In the genomic region with DNA sequence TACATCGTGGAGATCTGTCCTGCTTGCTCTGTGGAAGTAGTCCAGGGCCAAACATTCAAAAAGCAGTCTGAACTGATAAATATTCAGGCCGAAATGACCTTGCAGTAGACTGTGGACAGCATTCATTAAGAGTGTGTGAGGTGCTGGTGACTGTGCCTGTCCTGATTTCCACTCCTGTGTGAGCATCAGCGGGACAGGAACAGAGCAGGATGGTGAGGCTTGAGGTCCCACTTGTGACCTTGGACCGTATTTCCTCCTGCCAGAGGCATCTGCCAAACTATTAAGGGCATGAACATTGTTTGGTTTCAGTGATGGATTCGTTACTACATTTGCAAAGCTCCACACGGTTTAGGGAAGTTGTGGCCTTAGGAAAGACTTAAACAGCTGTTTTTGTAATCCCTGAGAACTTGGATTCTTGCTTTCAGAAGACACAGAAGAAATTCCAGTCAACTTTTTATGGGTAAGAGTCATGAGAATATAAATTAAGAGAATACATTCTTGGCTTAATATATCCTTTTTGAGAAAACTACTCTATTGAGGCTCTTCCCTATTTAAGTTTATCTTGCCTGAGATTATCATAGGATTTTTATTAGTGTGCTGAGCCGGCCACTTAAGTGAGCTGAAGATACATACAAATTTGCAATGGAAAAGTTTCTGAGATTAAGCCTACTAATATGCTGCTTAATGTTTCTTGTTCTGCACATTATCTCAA, we compare ENCODE assay signal across 9 cellular contexts. TPM values are rescaled to one million over a fixed set of nuclear protein-coding genes. Genes with fewer than 3 reads are reported as not detected.
DNase-seq lines count a peak whose midpoint lies in the region; TF ChIP-seq lines count a peak whose summit lies in the region.
"Had no signal": no experiment of that assay in that cellular context is flagged by ENCODE, and none has a peak within 500 bp of the region (broad histone marks: within the 10 kb centered on the region; RNA-seq: fewer than 3 reads in every experiment).

No MANE protein-coding gene starts in this region.

- dilution Hi-C loops in mammary epithelial cell (cut with HindIII; ENCODE audit: low sequenced_read_pairs), result no loop called here

- H3K79me1 ChIP-seq in mesenchymal stem cell (replicated peaks; ENCODE audit: low read length, poor library complexity, severe bottlenecking), result peaks cover 12% of the 10 kb centered on the region

- H3K27ac Mint-ChIP-seq in dendritic cell treated with granulocyte-macrophage colony-stimulating factor and Interleukin-4, amounts not matched to agents 40 ng/mL and 50 ng/mL, for 4 days, result peak overlapping the region; percentile 37
- H3K27ac Mint-ChIP-seq: activated T-helper 17 cell treated with anti-CD3 and anti-CD28 coated beads, Interleukin-2, amount 50 U/mL, for 72 hours had no signal

- H3K27me3 ChIP-seq in breast epithelium, result no peaks in the 10 kb centered on the region
- H3K27me3 ChIP-seq in mammary epithelial cell (ENCODE audit: insufficient read depth, low read length), result no peaks in the 10 kb centered on the region
- H3K27me3 ChIP-seq in mesenchymal stem cell (ENCODE audit: control insufficient read depth in 1 of 2, insufficient read depth in 1 of 2, low read length in 2 of 2), result no peaks in the 10 kb centered on the region
- no peaks in the 10 kb centered on the region for H3K27me3 ChIP-seq in vagina

- TF ChIP-seq POLR2A in breast epithelium (IDR thresholded peaks at IDR 0.05), result no peak
- no peak for TF ChIP-seq POLR2A in vagina (IDR thresholded peaks at IDR 0.05)

- no peak overlapping the region for H2AFZ ChIP-seq in mammary epithelial cell (ENCODE audit: low read depth, low read length)
- H2AFZ ChIP-seq in mesenchymal stem cell (ENCODE audit: low read depth, low read length), result no peak overlapping the region

- H3K14ac ChIP-seq in mesenchymal stem cell (ENCODE audit: low read length in 2 of 2), result no peak overlapping the region

- H3K79me2 ChIP-seq in mammary epithelial cell (ENCODE audit: insufficient read depth, low read length), result peaks cover 97% of the 10 kb centered on the region

- H3K4me1 ChIP-seq in breast epithelium, result peaks cover 0 to 3% of the 10 kb centered on the region in 2 donors
- peaks cover 4% of the 10 kb centered on the region for H3K4me1 ChIP-seq in mammary epithelial cell (ENCODE audit: insufficient read depth, low read length)
- H3K4me1 ChIP-seq in mesenchymal stem cell (ENCODE audit: control insufficient read depth, insufficient read depth, low read depth, low read length), result peaks cover 9% of the 10 kb centered on the region
- H3K4me1 ChIP-seq in vagina, result peaks cover 61% of the 10 kb centered on the region

- H3K36me3 Mint-ChIP-seq in dendritic cell treated with granulocyte-macrophage colony-stimulating factor and Interleukin-4, amounts not matched to agents 40 ng/mL and 50 ng/mL, for 4 days (ENCODE audit: low read depth), result no peaks in the 10 kb centered on the region

- H2BK120ac ChIP-seq in mesenchymal stem cell (ENCODE audit: low read depth, low read length), result no peak overlapping the region

- intact Hi-C loops in breast epithelium (cut with DNase I; ENCODE audit: low total_unique reads) (no loop called here), mammary epithelial cell (cut with micrococcal nuclease) (no loop called here), vagina (cut with DNase I) (no loop called here)
- intact Hi-C loops in dendritic cell treated with granulocyte-macrophage colony-stimulating factor and Interleukin-4, amounts not matched to agents 40 ng/mL and 50 ng/mL, for 4 days (cut with micrococcal nuclease), result no loop called here

- H3K4me2 ChIP-seq in mammary epithelial cell (ENCODE audit: insufficient read depth, low read depth, low read length) (no peak overlapping the region), mesenchymal stem cell (ENCODE audit: low read length, poor library complexity, severe bottlenecking) (no peak overlapping the region)

- in situ Hi-C loops in mammary epithelial cell (cut with MboI; ENCODE audit: low sequenced_read_pairs in 2 of 2), result no loop called here

- TF ChIP-seq CTCF in breast epithelium (IDR thresholded peaks at IDR 0.05) (no peak), mammary epithelial cell (conservative IDR thresholded peaks at IDR 0.05 in 1 of 2, IDR thresholded peaks at IDR 0.05 in 1 of 2; ENCODE audit: extremely low read depth in 1 of 2, insufficient read depth in 1 of 2, low read depth in 1 of 2, low read length in 2 of 2) (no peak), vagina (IDR thresholded peaks at IDR 0.05) (no peak)

- H3K9ac ChIP-seq in mammary epithelial cell (ENCODE audit: insufficient read depth, low read length), result no peak overlapping the region
- H3K9ac ChIP-seq in mesenchymal stem cell (ENCODE audit: low read length), result no peak overlapping the region

- H4K20me1 ChIP-seq in mammary epithelial cell (ENCODE audit: insufficient read depth, low read length), result peaks cover 5% of the 10 kb centered on the region

- DNase-seq in breast epithelium (ENCODE audit: low spot score in 2 of 2) (no peak), mammary epithelial cell (no peak), mesenchymal stem cell (peak; percentile 44), vagina (ENCODE audit: extremely low spot score in 2 of 2) (no peak), NCI-H2171 treated with DMSO at 0.1 percent for 48 hours (lab: John Stamatoyannopoulos, UW) (no peak), NCI-H1930 (lab: John Stamatoyannopoulos, UW) (no peak), NCI-H2107 (lab: John Stamatoyannopoulos, UW) (no peak)

- H4K8ac ChIP-seq in mesenchymal stem cell (ENCODE audit: low read length), result peak overlapping the region; percentile 77

- no peak overlapping the region for H3K23ac ChIP-seq in mesenchymal stem cell (ENCODE audit: low read length in 2 of 2)

- H2BK15ac ChIP-seq in mesenchymal stem cell (ENCODE audit: low read depth, poor library complexity, severe bottlenecking), result no peak overlapping the region

- no peak overlapping the region for H4K91ac ChIP-seq in mesenchymal stem cell (ENCODE audit: low read length)

- CTCF ChIA-PET in mammary epithelial cell (lab: Charles Lee; ENCODE audit: low non-redundant PET), result no interaction called here

- H3K36me3 ChIP-seq in breast epithelium, result no peaks in the 10 kb centered on the region
- no peaks in the 10 kb centered on the region for H3K36me3 ChIP-seq in mammary epithelial cell (ENCODE audit: insufficient read depth, low read length)
- H3K36me3 ChIP-seq in mesenchymal stem cell (ENCODE audit: control insufficient read depth in 1 of 2, insufficient read depth in 2 of 2, low read depth in 1 of 2, low read length in 2 of 2), result no peaks in the 10 kb centered on the region
- no peaks in the 10 kb centered on the region for H3K36me3 ChIP-seq in vagina

- H3K9me3 ChIP-seq in breast epithelium, result no peaks in the 10 kb centered on the region
- no peaks in the 10 kb centered on the region for H3K9me3 ChIP-seq in mammary epithelial cell (replicated peaks; ENCODE audit: insufficient read depth, low read length)
- H3K9me3 ChIP-seq in mesenchymal stem cell (ENCODE audit: control insufficient read depth, low read length), result no peaks in the 10 kb centered on the region
- H3K9me3 ChIP-seq in vagina, result no peaks in the 10 kb centered on the region

- H3K18ac ChIP-seq in mesenchymal stem cell (ENCODE audit: low read depth in 1 of 2, low read length in 2 of 2), result no peak overlapping the region

- H2BK5ac ChIP-seq in mesenchymal stem cell (ENCODE audit: low read depth, low read length, poor library complexity, severe bottlenecking), result no peak overlapping the region

- H2BK12ac ChIP-seq in mesenchymal stem cell (ENCODE audit: low read length in 2 of 2), result no peak overlapping the region

- WGBS in mammary epithelial cell (ENCODE audit: low coverage, missing lambda C conversion rate), result 54% methylated on average over 7 of the region's 7 CpGs
- WGBS in mesenchymal stem cell, result 44% methylated on average over 6 of the region's 7 CpGs

- H3K27me3 Mint-ChIP-seq in dendritic cell treated with granulocyte-macrophage colony-stimulating factor and Interleukin-4, amounts not matched to agents 40 ng/mL and 50 ng/mL, for 4 days, result no peaks in the 10 kb centered on the region
- H3K27me3 Mint-ChIP-seq: activated T-helper 17 cell treated with anti-CD3 and anti-CD28 coated beads, Interleukin-2, amount 50 U/mL, for 72 hours had no signal

- H3K27ac ChIP-seq in breast epithelium (peak overlapping the region; percentile 5 to 30), mammary epithelial cell (ENCODE audit: insufficient read depth, low read depth, low read length) (no peak overlapping the region), mesenchymal stem cell (ENCODE audit: low read length, poor library complexity, severe bottlenecking) (no peak overlapping the region), vagina (peak overlapping the region; percentile 60)

- no TSS peak for BruUV-seq in mammary epithelial cell (replicated peaks; lab: Mats Ljungman, UMichigan)

- no peak overlapping the region for H2AK5ac ChIP-seq in mesenchymal stem cell (ENCODE audit: low read length, severe bottlenecking)

- H3K4me3 ChIP-seq in breast epithelium, result no peak overlapping the region
- H3K4me3 ChIP-seq in mammary epithelial cell (replicated peaks in 1 of 3; ENCODE audit: insufficient read depth in 1 of 3, low read depth in 2 of 3, low read length in 3 of 3), result no peak overlapping the region
- H3K4me3 ChIP-seq in mesenchymal stem cell (ENCODE audit: insufficient read depth in 1 of 2, low read depth in 1 of 2, low read length in 2 of 2), result no peak overlapping the region
- H3K4me3 ChIP-seq in vagina, result no peak overlapping the region

- H3K9me3 Mint-ChIP-seq in dendritic cell treated with granulocyte-macrophage colony-stimulating factor and Interleukin-4, amounts not matched to agents 40 ng/mL and 50 ng/mL, for 4 days, result no peaks in the 10 kb centered on the region
- H3K9me3 Mint-ChIP-seq: activated T-helper 17 cell treated with anti-CD3 and anti-CD28 coated beads, Interleukin-2, amount 50 U/mL, for 72 hours had no signal

- H3K4ac ChIP-seq in mesenchymal stem cell (ENCODE audit: low read depth in 1 of 2, low read length in 2 of 2), result no peak overlapping the region

- H3K4me1 Mint-ChIP-seq in dendritic cell treated with granulocyte-macrophage colony-stimulating factor and Interleukin-4, amounts not matched to agents 40 ng/mL and 50 ng/mL, for 4 days (ENCODE audit: low read depth), result peaks cover 55% of the 10 kb centered on the region

- no peak overlapping the region for H3K4me3 Mint-ChIP-seq in dendritic cell treated with granulocyte-macrophage colony-stimulating factor and Interleukin-4, amounts not matched to agents 40 ng/mL and 50 ng/mL, for 4 days
- H3K4me3 Mint-ChIP-seq: activated T-helper 17 cell treated with anti-CD3 and anti-CD28 coated beads, Interleukin-2, amount 50 U/mL, for 72 hours had no signal

RNA-seq across cellular contexts. Expression of a gene that starts 32.9 kb away (rescaled TPM):
- total RNA-seq in breast epithelium, result 10 to 100 TPM; 28.7 to 41.0 (median 36.1) TPM
- total RNA-seq in mammary epithelial cell, result 10 to 100 TPM; 32.0 to 62.3 TPM
- polyA plus RNA-seq in mammary epithelial cell, result 55.5 TPM
- polyA minus RNA-seq in mammary epithelial cell, result 68.1 TPM
- polyA plus RNA-seq in mesenchymal stem cell (2013, experiment 1 of 2), result 45.3 TPM
- polyA plus RNA-seq in mesenchymal stem cell (2013, experiment 2 of 2), result 48.1 TPM
- 28.5 TPM for total RNA-seq in vagina

Comparison
In these comparisons a context has a peak if more than half of its experiments do, and no peak if none do; other contexts are left out.
1. H3K27ac ChIP-seq: peak in breast epithelium (2 of 2) and vagina (single experiment); none in mammary epithelial cell (single experiment) and mesenchymal stem cell (single experiment).